Comparison of ENCODE assay signal across 9 cellular contexts in the genomic region with DNA sequence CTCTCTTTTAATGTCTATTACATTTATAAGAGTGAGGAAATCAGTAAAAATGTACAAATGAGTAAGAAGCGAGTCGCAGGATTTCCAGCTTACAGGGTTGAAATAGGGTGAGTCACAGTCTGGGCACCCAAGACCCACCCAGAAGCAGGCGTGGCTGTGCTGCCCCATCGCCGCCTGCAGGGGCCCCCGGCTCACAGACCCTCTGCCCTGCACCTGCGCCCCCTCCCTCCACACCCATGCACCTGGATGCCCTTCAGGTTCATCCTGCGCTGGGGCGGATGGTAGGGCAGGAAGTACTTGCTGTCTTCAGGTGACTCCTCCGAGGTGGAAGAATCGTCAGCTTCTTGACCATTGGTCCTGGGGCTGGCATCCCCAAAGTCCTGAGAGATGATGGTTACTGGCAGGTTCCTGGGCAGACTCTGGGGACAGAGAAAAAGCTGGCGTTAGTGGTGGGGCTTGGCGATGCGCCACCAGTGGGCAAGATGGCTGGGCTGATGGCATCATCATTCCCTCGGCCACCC.
DNase-seq lines count a peak whose midpoint lies in the region; ATAC-seq and TF ChIP-seq lines count a peak whose summit lies in the region.
"Had no signal": no experiment of that assay in that cellular context is flagged by ENCODE, and none has a peak within 500 bp of the region (broad histone marks: within the 10 kb centered on the region; RNA-seq: fewer than 3 reads in every experiment).

No MANE protein-coding gene starts in this region.

- no peak for ATAC-seq in naive thymus-derived CD8-positive, alpha-beta T cell

- intact Hi-C loops in testis (cut with DNase I; ENCODE audit: low total_unique reads) = no loop called here

- peaks cover 0 to 4% (median under 1%) of the 10 kb centered on the region in 4 donors for H3K4me1 Mint-ChIP-seq in naive thymus-derived CD8-positive, alpha-beta T cell

- TF ChIP-seq CTCF in AG09309 (IDR thresholded peaks at IDR 0.05; ENCODE audit: control insufficient read depth, insufficient read depth, low read depth, low read length, missing control alignments) (no peak), astrocyte of the spinal cord (IDR thresholded peaks at IDR 0.05; ENCODE audit: low read depth, low read length) (peak; percentile 28), testis (IDR thresholded peaks at IDR 0.05) (no peak)

- DNase-seq in AG09309 (ENCODE audit: low read depth) (peak; percentile 8), HS-5 (ENCODE audit: low read depth) (peak; percentile 65), astrocyte of the spinal cord (ENCODE audit: low read depth, low spot score) (peak; percentile 75), testis (no peak), inferior parietal cortex (ENCODE audit: extremely low spot score) (no peak), KBM-7 (no peak), NCI-H2171 treated with DMSO at 0.1 percent for 48 hours (lab: John Stamatoyannopoulos, UW) (no peak)
- DNase-seq in naive thymus-derived CD8-positive, alpha-beta T cell = peak in 1 of 10 donors; percentile 26
- DNase-seq: NCI-H2081 treated with DMSO at 0.1 percent for 48 hours had no signal

- H3K27me3 ChIP-seq in testis = no peaks in the 10 kb centered on the region

- no peaks in the 10 kb centered on the region for H3K27me3 Mint-ChIP-seq in naive thymus-derived CD8-positive, alpha-beta T cell

- POLR2A ChIA-PET in naive thymus-derived CD8-positive, alpha-beta T cell (lab: Charles Lee) = interaction anchor here (0.9 kb wide), 1 partner anchor 9 kb away, joined by 3 read pairs; no protein-coding TSS in a partner anchor

- no peak for TF ChIP-seq POLR2A in testis (IDR thresholded peaks at IDR 0.05)

- in situ Hi-C loops in astrocyte of the spinal cord (cut with HindIII; ENCODE audit: low sequenced_read_pairs) (no loop called here), KBM-7 (cut with MboI; ENCODE audit: low pct_unique_long_range_greater_than_20kb, low sequenced_read_pairs) (no loop called here)

- H3K4me1 ChIP-seq in testis = no peaks in the 10 kb centered on the region

- H3K27ac ChIP-seq in testis = no peak overlapping the region

- WGBS in testis, 2 donors = 91 to 94% methylated on average over 11 to 15 of the region's 15 CpGs

- H3K9me3 ChIP-seq in testis = no peaks in the 10 kb centered on the region

- no peaks in the 10 kb centered on the region for H3K36me3 ChIP-seq in testis (ENCODE audit: low read depth, missing control alignments)

- no peak overlapping the region for H3K4me3 Mint-ChIP-seq in naive thymus-derived CD8-positive, alpha-beta T cell

- H3K9me3 Mint-ChIP-seq in naive thymus-derived CD8-positive, alpha-beta T cell = no peaks in the 10 kb centered on the region

- no peak overlapping the region for H3K4me3 ChIP-seq in AG09309 (ENCODE audit: control insufficient read depth, low read depth, low read length)
- no peak overlapping the region for H3K4me3 ChIP-seq in astrocyte of the spinal cord (ENCODE audit: low read depth, low read length)
- no peak overlapping the region for H3K4me3 ChIP-seq in testis

- H3K27ac Mint-ChIP-seq in naive thymus-derived CD8-positive, alpha-beta T cell = peak overlapping the region in 6 of 10 donors; percentile 20 to 90 (median 51)

- H3K36me3 Mint-ChIP-seq in naive thymus-derived CD8-positive, alpha-beta T cell = peaks cover 0 to 92% (median 23%) of the 10 kb centered on the region in 3 donors

Comparison
In these comparisons a context has a peak if more than half of its experiments do, and no peak if none do; other contexts are left out.
1. DNase-seq: peak in AG09309 (single experiment), HS-5 (single experiment) and astrocyte of the spinal cord (single experiment); none in testis (single experiment), inferior parietal cortex (single experiment), KBM-7 (single experiment) and NCI-H2171 treated with DMSO at 0.1 percent for 48 hours (single experiment).